36 cellular contexts compared by ENCODE assay signal in the genomic region with DNA sequence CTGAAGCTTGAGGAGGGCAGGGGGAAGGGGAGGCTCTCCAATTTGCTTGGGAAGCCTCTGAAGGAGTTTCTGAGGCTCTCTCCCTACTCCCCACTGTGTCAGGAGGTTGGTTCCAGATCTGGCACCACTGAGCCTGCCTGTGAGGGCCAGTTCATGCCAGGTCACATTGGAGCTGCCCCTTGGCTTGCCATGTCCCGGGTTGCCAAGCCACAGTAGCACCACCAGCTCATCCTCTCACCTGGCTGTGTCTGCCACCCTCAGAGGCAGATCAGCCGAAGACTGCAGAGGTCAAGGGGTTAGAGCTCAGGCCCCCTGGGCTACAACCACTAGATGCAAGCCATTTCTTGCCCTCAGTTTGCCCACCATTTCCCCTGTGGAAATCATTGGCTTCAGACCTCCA. TPM values are rescaled to one million over a fixed set of nuclear protein-coding genes. Genes with fewer than 3 reads are reported as not detected.
"Had no signal": no experiment of that assay in that cellular context is flagged by ENCODE, and none has a peak within 500 bp of the region (broad histone marks: within the 10 kb centered on the region; RNA-seq: fewer than 3 reads in every experiment).

No MANE protein-coding gene starts in this region.

- H3K4me1 Mint-ChIP-seq: activated CD4-positive, alpha-beta memory T cell treated with anti-CD3 and anti-CD28 coated beads, Interleukin-2, amount 10 ng/mL, durations not matched to agents 7 days and 5 days; activated CD8-positive, alpha-beta memory T cell treated with anti-CD3 and anti-CD28 coated beads, Interleukin-2, amount 10 ng/mL, durations not matched to agents 7 days and 5 days; activated naive CD8-positive, alpha-beta T cell treated with anti-CD3 and anti-CD28 coated beads for 36 hours had no signal

- H3K4me3 Mint-ChIP-seq: activated CD4-positive, alpha-beta memory T cell treated with anti-CD3 and anti-CD28 coated beads, Interleukin-2, amount 10 ng/mL, durations not matched to agents 7 days and 5 days; activated CD8-positive, alpha-beta memory T cell treated with anti-CD3 and anti-CD28 coated beads, Interleukin-2, amount 10 ng/mL, durations not matched to agents 7 days and 5 days; activated naive CD8-positive, alpha-beta T cell treated with anti-CD3 and anti-CD28 coated beads for 36 hours had no signal

- H3K27ac ChIP-seq: brain microvascular endothelial cell, Peyer's patch, WERI-Rb-1 had no signal

- H3K4me3 ChIP-seq: Peyer's patch had no signal

- H3K9me3 ChIP-seq: Peyer's patch had no signal

- H3K36me3 Mint-ChIP-seq: activated CD8-positive, alpha-beta memory T cell treated with anti-CD3 and anti-CD28 coated beads, Interleukin-2, amount 10 ng/mL, durations not matched to agents 7 days and 5 days; activated naive CD8-positive, alpha-beta T cell treated with anti-CD3 and anti-CD28 coated beads for 36 hours had no signal

- H3K36me3 ChIP-seq: brain microvascular endothelial cell, Peyer's patch, WERI-Rb-1 had no signal

- H3K27me3 ChIP-seq: Peyer's patch had no signal

- DNase-seq: activated CD4-positive, alpha-beta memory T cell treated with anti-CD3 and anti-CD28 coated beads, Interleukin-2, amount 10 ng/mL, durations not matched to agents 7 days and 5 days; activated CD4-positive, alpha-beta T cell treated with anti-CD3 and anti-CD28 coated beads for 1 hour; activated CD4-positive, alpha-beta T cell treated with anti-CD3 and anti-CD28 coated beads for 48 hours; activated CD4-positive, CD25-positive, alpha-beta regulatory T cell; activated CD8-positive, alpha-beta memory T cell treated with anti-CD3 and anti-CD28 coated beads for 24 hours; activated CD8-positive, alpha-beta memory T cell treated with anti-CD3 and anti-CD28 coated beads, Interleukin-2, amount 10 ng/mL, durations not matched to agents 7 days and 5 days; activated CD8-positive, alpha-beta memory T cell treated with anti-CD3 and anti-CD28 coated beads, Interleukin-2, amount 50 U/mL, for 48 hours; activated effector memory CD4-positive, alpha-beta T cell treated with Interleukin-2 at 50 U/mL for 16 hours; activated naive CD4-positive, alpha-beta T cell; activated naive CD4-positive, alpha-beta T cell treated with anti-CD3 and anti-CD28 coated beads, Interleukin-2, amount 50 U/mL, for 16 hours; activated naive CD8-positive, alpha-beta T cell treated with anti-CD3 and anti-CD28 coated beads for 36 hours; activated T-cell treated with anti-CD3 and anti-CD28 coated beads, Interleukin-2, amount 50 U/mL, for 48 hours; amniotic stem cell; aorta; brain microvascular endothelial cell; Kasumi-1; KG1; MM.1S; MV-4-11; NCI-H1092; NCI-H1436 treated with DMSO at 0.1 percent for 48 hours; NCI-H187; NCI-H2029 treated with DMSO at 0.1 percent for 48 hours; NCI-H2107; NCI-H2171; NCI-H510A; NCI-H526; NCI-H748 treated with DMSO at 0.1 percent for 48 hours; NK-92 treated with Interleukin-12 subunit alpha and Interleukin-12 subunit beta, amount 100 ng/mL, for 24 hours; PC-3; Peyer's patch; RPMI8226; T1000; WERI-Rb-1 had no signal

- H3K27ac Mint-ChIP-seq: activated CD4-positive, alpha-beta memory T cell treated with anti-CD3 and anti-CD28 coated beads, Interleukin-2, amount 10 ng/mL, durations not matched to agents 7 days and 5 days; activated CD8-positive, alpha-beta memory T cell treated with anti-CD3 and anti-CD28 coated beads, Interleukin-2, amount 10 ng/mL, durations not matched to agents 7 days and 5 days; activated naive CD8-positive, alpha-beta T cell treated with anti-CD3 and anti-CD28 coated beads for 36 hours had no signal

- H3K9me3 Mint-ChIP-seq: activated CD4-positive, alpha-beta memory T cell treated with anti-CD3 and anti-CD28 coated beads, Interleukin-2, amount 10 ng/mL, durations not matched to agents 7 days and 5 days; activated naive CD8-positive, alpha-beta T cell treated with anti-CD3 and anti-CD28 coated beads for 36 hours had no signal

- ATAC-seq: activated CD8-positive, alpha-beta memory T cell treated with anti-CD3 and anti-CD28 coated beads, Interleukin-2, amount 10 ng/mL, durations not matched to agents 7 days and 5 days; PC-3 had no signal

RNA-seq across cellular contexts. Expression of gene C10orf71, which starts 3.1 kb away (rescaled TPM):
- total RNA-seq: activated CD4-positive, alpha-beta memory T cell treated with anti-CD3 and anti-CD28 coated beads, Interleukin-2, amount 10 ng/mL, durations not matched to agents 7 days and 5 days; activated CD8-positive, alpha-beta memory T cell treated with anti-CD3 and anti-CD28 coated beads, Interleukin-2, amount 10 ng/mL, durations not matched to agents 7 days and 5 days; activated naive CD8-positive, alpha-beta T cell treated with anti-CD3 and anti-CD28 coated beads for 36 hours; PC-3; Peyer's patch; T-helper 1 cell treated with Interleukin-12 subunit alpha and Interleukin-12 subunit beta and Interleukin-4 antibody, amounts not matched to agents 30 ng/mL and 1 ng/mL, for 36 hours; T-helper 2 cell treated with Interferon-gamma antibody and Interleukin-4, amounts not matched to agents 100 ng/mL and 5 ng/mL, for 36 hours had no signal
